8 cellular contexts compared by ENCODE assay signal in the genomic region with DNA sequence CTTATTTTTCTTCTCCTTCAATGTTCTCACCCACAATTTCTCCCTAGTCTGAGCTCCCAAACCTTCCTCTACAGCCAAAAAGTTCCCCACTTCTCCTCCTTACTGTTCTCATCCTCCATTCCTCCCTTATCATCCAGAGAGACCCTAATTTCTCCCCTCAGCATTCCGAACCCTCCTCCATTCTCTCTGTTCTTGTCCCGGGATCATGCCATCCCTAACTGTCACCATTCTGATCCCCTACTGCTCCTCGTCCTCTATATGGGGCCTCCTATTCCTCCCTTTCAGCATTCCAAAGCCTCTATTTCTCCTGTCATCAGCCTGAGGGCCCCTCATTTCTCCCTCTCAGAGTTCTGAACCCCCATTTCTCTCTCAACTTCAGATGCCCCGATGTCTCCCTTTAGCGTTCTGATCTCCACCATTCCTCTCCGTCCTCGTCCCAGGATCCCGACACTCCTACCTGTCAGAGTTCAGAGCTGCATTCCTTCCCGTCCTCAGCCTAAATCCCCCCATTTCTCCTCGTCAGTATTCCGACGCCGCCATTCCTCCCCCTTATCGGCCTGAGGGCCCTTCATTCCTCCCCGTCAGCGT. TPM values are rescaled to one million over a fixed set of nuclear protein-coding genes. Genes with fewer than 3 reads are reported as not detected.
A peak's percentile ranks its signal among the peaks of the same experiment; 100 is the strongest.
DNase-seq lines count a peak whose midpoint lies in the region; ATAC-seq, FAIRE-seq and TF ChIP-seq lines count a peak whose summit lies in the region.

No MANE protein-coding gene starts in this region.

- CTCF ChIA-PET in Calu3 (lab: Charles Lee): interaction anchor here (1.0 to 1.6 kb wide), 5 partner anchors 13 to 81 kb away, joined by 3 to 11 read pairs (median 5); a partner anchor contains a TSS

- peaks cover 0 to 54% (median 0%) of the 10 kb centered on the region in 3 donors for H3K36me3 ChIP-seq in Peyer's patch
- H3K36me3 ChIP-seq in pancreas: peaks cover 6 to 22% (median 12%) of the 10 kb centered on the region in 3 donors

- peaks cover 30% of the 10 kb centered on the region for H3K4me1 Mint-ChIP-seq in Calu3 (ENCODE audit: low read depth, unreplicated experiment)

- no peaks in the 10 kb centered on the region for H3K9me3 Mint-ChIP-seq in Calu3 (ENCODE audit: low read depth, unreplicated experiment)

- H3K4me3 ChIP-seq in Peyer's patch (peak overlapping the region; percentile 77 to 92 (median 82)), epithelial cell of proximal tubule (ENCODE audit: low read depth, low read length) (peak overlapping the region; percentile 89), pancreas (peak overlapping the region; percentile 52 to 95 (median 86))

- TF ChIP-seq CTCF in Calu3 (IDR thresholded peaks at IDR 0.05; ENCODE audit: unreplicated experiment) (no peak), Peyer's patch (IDR thresholded peaks at IDR 0.05) (no peak), epithelial cell of proximal tubule (conservative IDR thresholded peaks at IDR 0.05; ENCODE audit: low read depth, low read length) (no peak), pancreas (IDR thresholded peaks at IDR 0.05) (no peak)

- H3K9me3 ChIP-seq in Peyer's patch (no peaks in the 10 kb centered on the region), pancreas (no peaks in the 10 kb centered on the region)

- H3K4me3 Mint-ChIP-seq in Calu3 (ENCODE audit: low read depth, unreplicated experiment): peak overlapping the region; percentile 90

- H3K27ac Mint-ChIP-seq in Calu3 (ENCODE audit: unreplicated experiment): peak overlapping the region; percentile 89

- no peaks in the 10 kb centered on the region for H3K27me3 ChIP-seq in Peyer's patch
- H3K27me3 ChIP-seq in pancreas: no peaks in the 10 kb centered on the region

- H3K36me3 Mint-ChIP-seq in Calu3 (ENCODE audit: insufficient read depth, unreplicated experiment): peaks cover 48% of the 10 kb centered on the region

- H3K27ac ChIP-seq in Peyer's patch (peak overlapping the region; percentile 84 to 96 (median 90)), pancreas (peak overlapping the region; percentile 88 to 96 (median 94))

- no peak for ATAC-seq in pancreas

- no peak for TF ChIP-seq POLR2A in Peyer's patch (IDR thresholded peaks at IDR 0.05)

- no peak for FAIRE-seq in pancreas (lab: Jason Lieb, UNC)

- no TSS peak for BruUV-seq in Calu3 (replicated peaks; lab: Mats Ljungman, UMichigan)

- WGBS in pancreas, 2 donors: 0 to 1% methylated on average over 16 of the region's 16 CpGs

- no peaks in the 10 kb centered on the region for H3K27me3 Mint-ChIP-seq in Calu3 (ENCODE audit: unreplicated experiment)

- H3K4me1 ChIP-seq in Peyer's patch (peaks cover 0 to 26% (median 11%) of the 10 kb centered on the region in 4 donors), pancreas (peaks cover 9 to 18% (median 14%) of the 10 kb centered on the region in 3 donors)

- intact Hi-C loops in Calu3 (cut with micrococcal nuclease; ENCODE audit: unreplicated experiment) (no loop called here), pancreas (cut with DNase I) (no loop called here)

- DNase-seq in Calu3 (no peak), Peyer's patch (no peak), epithelial cell of proximal tubule (ENCODE audit: low read depth) (no peak), pancreas (no peak), GOT3 (lab: John Stamatoyannopoulos, UW) (no peak), iPS-NIHi7 (ENCODE audit: extremely low spot score) (no peak), DMS153 (lab: John Stamatoyannopoulos, UW) (no peak)
- DNase-seq in stimulated activated CD4-positive, alpha-beta T cell treated with anti-CD3 and anti-CD28 coated beads, Interleukin-2, amount 100 ng/mL, for 48 hours: no peak

RNA-seq across cellular contexts. Expression of a gene that starts 0.5 kb away (rescaled TPM):
- total RNA-seq in Calu3 (2022) (70.5 and 88.0 TPM in 2 replicates), Peyer's patch (100 to 1,000 TPM in 3 of 4 donors, 10 to 100 TPM in 1; 85.1 to 168 (median 115) TPM), epithelial cell of proximal tubule (56.5 and 70.2 TPM in 2 replicates), pancreas (10 to 100 TPM; 27.2 to 46.9 (median 33.4) TPM)
- 10 to 100 TPM; 36.5 to 38.1 TPM for polyA plus RNA-seq in pancreas

RNA-seq across cellular contexts. Expression of a gene that starts 6.7 kb away (rescaled TPM):
- total RNA-seq in Calu3 (2022) (75.1 and 95.2 TPM in 2 replicates), Peyer's patch (100 to 1,000 TPM in 3 of 4 donors, 10 to 100 TPM in 1; 85.6 to 261 (median 130) TPM), epithelial cell of proximal tubule (35.8 and 50.9 TPM in 2 replicates), pancreas (10 to 100 TPM; 39.6 to 71.1 (median 52.9) TPM)
- 100 to 1,000 TPM; 236 to 245 TPM for polyA plus RNA-seq in pancreas

RNA-seq across cellular contexts. Expression of a gene that starts 14.5 kb away (rescaled TPM):
- total RNA-seq in Calu3 (2022) (0.94 and 0.98 TPM in 2 replicates), Peyer's patch (under 1 TPM in 1 of 4 donors, not detected in 3; 0.80 TPM), epithelial cell of proximal tubule (0.22 and 0.69 TPM in 2 replicates), pancreas (1 to 10 TPM in 1 of 6 donors, under 1 TPM in 5; 0.25 to 1.5 (median 0.28) TPM)
- 1 to 10 TPM; 1.2 to 1.3 TPM for polyA plus RNA-seq in pancreas
